1 cellular context compared by ENCODE assay signal in the genomic region with DNA sequence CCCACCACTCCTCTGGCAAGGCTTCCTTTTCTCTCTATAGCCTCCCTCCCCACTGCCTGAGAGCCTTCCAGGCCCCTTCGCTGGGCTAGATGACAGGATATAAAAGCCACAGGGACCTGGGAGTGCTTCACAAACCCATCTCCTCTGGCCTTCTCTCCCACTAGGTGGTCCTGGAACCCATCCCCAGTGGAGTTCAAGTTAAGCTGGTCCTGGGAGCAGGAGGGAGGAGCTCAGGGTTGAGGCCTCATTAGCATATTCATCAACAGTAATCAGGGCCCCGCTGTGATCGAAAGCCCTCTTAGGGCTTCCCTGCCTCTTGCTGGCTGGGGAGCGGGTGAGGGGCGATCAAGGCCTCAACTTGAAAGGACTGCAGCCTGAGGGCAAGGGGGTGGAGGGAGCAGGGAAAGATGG.
TF ChIP-seq lines count a peak whose summit lies in the region.

No MANE protein-coding gene starts in this region.

TF ChIP-seq in H1, 55 proteins besides CTCF, POLR2A, EP300 and RAD21:
- no peak for TF ChIP-seq CBX8 (IDR thresholded peaks at IDR 0.05; ENCODE audit: borderline replicate concordance, low read depth, low read length)
- peak; percentile 61; the same call in 1 of the 2 replicates for TF ChIP-seq EGR1 (IDR thresholded peaks at IDR 0.05; ENCODE audit: borderline replicate concordance, low read depth, low read length)
- no peak for TF ChIP-seq SP2 (IDR thresholded peaks at IDR 0.05; ENCODE audit: low read length)
- peak; percentile 50; the same call in 1 of the 2 replicates for TF ChIP-seq SP1 (IDR thresholded peaks at IDR 0.05; ENCODE audit: low read depth, low read length)
- no peak for TF ChIP-seq KDM1A (IDR thresholded peaks at IDR 0.05; ENCODE audit: borderline replicate concordance, low read length)
- TF ChIP-seq TAF7 (optimal IDR thresholded peaks at IDR 0.05; ENCODE audit: borderline replicate concordance, low read depth, low read length), result no peak
- no peak for TF ChIP-seq ASH2L (IDR thresholded peaks at IDR 0.05; ENCODE audit: low read length)
- no peak for TF ChIP-seq HDAC6 (IDR thresholded peaks at IDR 0.05; ENCODE audit: low read depth, low read length)
- no peak for TF ChIP-seq KDM5A (IDR thresholded peaks at IDR 0.05; ENCODE audit: low read length)
- no peak for TF ChIP-seq SIRT6 (IDR thresholded peaks at IDR 0.05; ENCODE audit: low read length)
- TF ChIP-seq, protein P1, sequence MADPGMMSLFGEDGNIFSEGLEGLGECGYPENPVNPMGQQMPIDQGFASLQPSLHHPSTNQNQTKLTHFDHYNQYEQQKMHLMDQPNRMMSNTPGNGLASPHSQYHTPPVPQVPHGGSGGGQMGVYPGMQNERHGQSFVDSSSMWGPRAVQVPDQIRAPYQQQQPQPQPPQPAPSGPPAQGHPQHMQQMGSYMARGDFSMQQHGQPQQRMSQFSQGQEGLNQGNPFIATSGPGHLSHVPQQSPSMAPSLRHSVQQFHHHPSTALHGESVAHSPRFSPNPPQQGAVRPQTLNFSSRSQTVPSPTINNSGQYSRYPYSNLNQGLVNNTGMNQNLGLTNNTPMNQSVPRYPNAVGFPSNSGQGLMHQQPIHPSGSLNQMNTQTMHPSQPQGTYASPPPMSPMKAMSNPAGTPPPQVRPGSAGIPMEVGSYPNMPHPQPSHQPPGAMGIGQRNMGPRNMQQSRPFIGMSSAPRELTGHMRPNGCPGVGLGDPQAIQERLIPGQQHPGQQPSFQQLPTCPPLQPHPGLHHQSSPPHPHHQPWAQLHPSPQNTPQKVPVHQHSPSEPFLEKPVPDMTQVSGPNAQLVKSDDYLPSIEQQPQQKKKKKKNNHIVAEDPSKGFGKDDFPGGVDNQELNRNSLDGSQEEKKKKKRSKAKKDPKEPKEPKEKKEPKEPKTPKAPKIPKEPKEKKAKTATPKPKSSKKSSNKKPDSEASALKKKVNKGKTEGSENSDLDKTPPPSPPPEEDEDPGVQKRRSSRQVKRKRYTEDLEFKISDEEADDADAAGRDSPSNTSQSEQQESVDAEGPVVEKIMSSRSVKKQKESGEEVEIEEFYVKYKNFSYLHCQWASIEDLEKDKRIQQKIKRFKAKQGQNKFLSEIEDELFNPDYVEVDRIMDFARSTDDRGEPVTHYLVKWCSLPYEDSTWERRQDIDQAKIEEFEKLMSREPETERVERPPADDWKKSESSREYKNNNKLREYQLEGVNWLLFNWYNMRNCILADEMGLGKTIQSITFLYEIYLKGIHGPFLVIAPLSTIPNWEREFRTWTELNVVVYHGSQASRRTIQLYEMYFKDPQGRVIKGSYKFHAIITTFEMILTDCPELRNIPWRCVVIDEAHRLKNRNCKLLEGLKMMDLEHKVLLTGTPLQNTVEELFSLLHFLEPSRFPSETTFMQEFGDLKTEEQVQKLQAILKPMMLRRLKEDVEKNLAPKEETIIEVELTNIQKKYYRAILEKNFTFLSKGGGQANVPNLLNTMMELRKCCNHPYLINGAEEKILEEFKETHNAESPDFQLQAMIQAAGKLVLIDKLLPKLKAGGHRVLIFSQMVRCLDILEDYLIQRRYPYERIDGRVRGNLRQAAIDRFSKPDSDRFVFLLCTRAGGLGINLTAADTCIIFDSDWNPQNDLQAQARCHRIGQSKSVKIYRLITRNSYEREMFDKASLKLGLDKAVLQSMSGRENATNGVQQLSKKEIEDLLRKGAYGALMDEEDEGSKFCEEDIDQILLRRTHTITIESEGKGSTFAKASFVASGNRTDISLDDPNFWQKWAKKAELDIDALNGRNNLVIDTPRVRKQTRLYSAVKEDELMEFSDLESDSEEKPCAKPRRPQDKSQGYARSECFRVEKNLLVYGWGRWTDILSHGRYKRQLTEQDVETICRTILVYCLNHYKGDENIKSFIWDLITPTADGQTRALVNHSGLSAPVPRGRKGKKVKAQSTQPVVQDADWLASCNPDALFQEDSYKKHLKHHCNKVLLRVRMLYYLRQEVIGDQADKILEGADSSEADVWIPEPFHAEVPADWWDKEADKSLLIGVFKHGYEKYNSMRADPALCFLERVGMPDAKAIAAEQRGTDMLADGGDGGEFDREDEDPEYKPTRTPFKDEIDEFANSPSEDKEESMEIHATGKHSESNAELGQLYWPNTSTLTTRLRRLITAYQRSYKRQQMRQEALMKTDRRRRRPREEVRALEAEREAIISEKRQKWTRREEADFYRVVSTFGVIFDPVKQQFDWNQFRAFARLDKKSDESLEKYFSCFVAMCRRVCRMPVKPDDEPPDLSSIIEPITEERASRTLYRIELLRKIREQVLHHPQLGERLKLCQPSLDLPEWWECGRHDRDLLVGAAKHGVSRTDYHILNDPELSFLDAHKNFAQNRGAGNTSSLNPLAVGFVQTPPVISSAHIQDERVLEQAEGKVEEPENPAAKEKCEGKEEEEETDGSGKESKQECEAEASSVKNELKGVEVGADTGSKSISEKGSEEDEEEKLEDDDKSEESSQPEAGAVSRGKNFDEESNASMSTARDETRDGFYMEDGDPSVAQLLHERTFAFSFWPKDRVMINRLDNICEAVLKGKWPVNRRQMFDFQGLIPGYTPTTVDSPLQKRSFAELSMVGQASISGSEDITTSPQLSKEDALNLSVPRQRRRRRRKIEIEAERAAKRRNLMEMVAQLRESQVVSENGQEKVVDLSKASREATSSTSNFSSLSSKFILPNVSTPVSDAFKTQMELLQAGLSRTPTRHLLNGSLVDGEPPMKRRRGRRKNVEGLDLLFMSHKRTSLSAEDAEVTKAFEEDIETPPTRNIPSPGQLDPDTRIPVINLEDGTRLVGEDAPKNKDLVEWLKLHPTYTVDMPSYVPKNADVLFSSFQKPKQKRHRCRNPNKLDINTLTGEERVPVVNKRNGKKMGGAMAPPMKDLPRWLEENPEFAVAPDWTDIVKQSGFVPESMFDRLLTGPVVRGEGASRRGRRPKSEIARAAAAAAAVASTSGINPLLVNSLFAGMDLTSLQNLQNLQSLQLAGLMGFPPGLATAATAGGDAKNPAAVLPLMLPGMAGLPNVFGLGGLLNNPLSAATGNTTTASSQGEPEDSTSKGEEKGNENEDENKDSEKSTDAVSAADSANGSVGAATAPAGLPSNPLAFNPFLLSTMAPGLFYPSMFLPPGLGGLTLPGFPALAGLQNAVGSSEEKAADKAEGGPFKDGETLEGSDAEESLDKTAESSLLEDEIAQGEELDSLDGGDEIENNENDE (IDR thresholded peaks at IDR 0.05; ENCODE audit: insufficient replicate concordance, low read length), result no peak
- no peak for TF ChIP-seq RBBP5 (IDR thresholded peaks at IDR 0.05; ENCODE audit: borderline replicate concordance, low read depth, low read length)
- TF ChIP-seq YY1 (IDR thresholded peaks at IDR 0.05; ENCODE audit: low read depth, low read length), result no peak
- no peak for TF ChIP-seq POLR2AphosphoS5 (IDR thresholded peaks at IDR 0.05; ENCODE audit: low read depth, low read length)
- TF ChIP-seq, protein P2, sequence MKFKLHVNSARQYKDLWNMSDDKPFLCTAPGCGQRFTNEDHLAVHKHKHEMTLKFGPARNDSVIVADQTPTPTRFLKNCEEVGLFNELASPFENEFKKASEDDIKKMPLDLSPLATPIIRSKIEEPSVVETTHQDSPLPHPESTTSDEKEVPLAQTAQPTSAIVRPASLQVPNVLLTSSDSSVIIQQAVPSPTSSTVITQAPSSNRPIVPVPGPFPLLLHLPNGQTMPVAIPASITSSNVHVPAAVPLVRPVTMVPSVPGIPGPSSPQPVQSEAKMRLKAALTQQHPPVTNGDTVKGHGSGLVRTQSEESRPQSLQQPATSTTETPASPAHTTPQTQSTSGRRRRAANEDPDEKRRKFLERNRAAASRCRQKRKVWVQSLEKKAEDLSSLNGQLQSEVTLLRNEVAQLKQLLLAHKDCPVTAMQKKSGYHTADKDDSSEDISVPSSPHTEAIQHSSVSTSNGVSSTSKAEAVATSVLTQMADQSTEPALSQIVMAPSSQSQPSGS (IDR thresholded peaks at IDR 0.05; ENCODE audit: low read length), result no peak
- no peak for TF ChIP-seq EZH2 (IDR thresholded peaks at IDR 0.05; ENCODE audit: low read depth, low read length, severe bottlenecking)
- TF ChIP-seq SUZ12 (IDR thresholded peaks at IDR 0.05; ENCODE audit: low read length), result no peak
- TF ChIP-seq CHD2 (IDR thresholded peaks at IDR 0.05; ENCODE audit: low read length), result 0 out of 2 replicates have a peak, but pooled peaks have one; percentile 26
- no peak for TF ChIP-seq HDAC2 (IDR thresholded peaks at IDR 0.05; ENCODE audit: borderline replicate concordance in 1 of 2, low read depth in 2 of 2, low read length in 2 of 2)
- TF ChIP-seq, protein P3, sequence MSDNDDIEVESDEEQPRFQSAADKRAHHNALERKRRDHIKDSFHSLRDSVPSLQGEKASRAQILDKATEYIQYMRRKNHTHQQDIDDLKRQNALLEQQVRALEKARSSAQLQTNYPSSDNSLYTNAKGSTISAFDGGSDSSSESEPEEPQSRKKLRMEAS (IDR thresholded peaks at IDR 0.05), result no peak
- no peak for TF ChIP-seq BRCA1 (IDR thresholded peaks at IDR 0.05; ENCODE audit: low read depth, low read length)
- peak; percentile 36; the same call in 1 of the 2 replicates for TF ChIP-seq TCF12 (IDR thresholded peaks at IDR 0.05; ENCODE audit: low read depth, low read length)
- TF ChIP-seq ZNF274 (IDR thresholded peaks at IDR 0.05; ENCODE audit: borderline replicate concordance, extremely low read depth, low read length), result no peak
- TF ChIP-seq CHD1 (IDR thresholded peaks at IDR 0.05; ENCODE audit: low read depth, low read length), result no peak
- no peak for TF ChIP-seq TEAD4 (IDR thresholded peaks at IDR 0.05; ENCODE audit: low read depth, low read length)
- TF ChIP-seq SIN3A (conservative IDR thresholded peaks at IDR 0.05 in 1 of 2, IDR thresholded peaks at IDR 0.05 in 1 of 2; ENCODE audit: low read depth in 1 of 2, low read length in 2 of 2), result no peak
- TF ChIP-seq RXRA (IDR thresholded peaks at IDR 0.05; ENCODE audit: insufficient read depth, low read depth, low read length), result 0 out of 2 replicates have a peak, but pooled peaks have one; percentile 59
- no peak for TF ChIP-seq BCL11A (IDR thresholded peaks at IDR 0.05; ENCODE audit: low read depth in 2 of 2, low read length in 2 of 2)
- no peak for TF ChIP-seq CBX5 (IDR thresholded peaks at IDR 0.05; ENCODE audit: low read depth, low read length)
- TF ChIP-seq, protein P4, sequence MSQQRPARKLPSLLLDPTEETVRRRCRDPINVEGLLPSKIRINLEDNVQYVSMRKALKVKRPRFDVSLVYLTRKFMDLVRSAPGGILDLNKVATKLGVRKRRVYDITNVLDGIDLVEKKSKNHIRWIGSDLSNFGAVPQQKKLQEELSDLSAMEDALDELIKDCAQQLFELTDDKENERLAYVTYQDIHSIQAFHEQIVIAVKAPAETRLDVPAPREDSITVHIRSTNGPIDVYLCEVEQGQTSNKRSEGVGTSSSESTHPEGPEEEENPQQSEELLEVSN (IDR thresholded peaks at IDR 0.05), result no peak
- TF ChIP-seq POU5F1 (IDR thresholded peaks at IDR 0.05; ENCODE audit: low read depth, low read length), result 0 out of 2 replicates have a peak, but pooled peaks have one; percentile 42
- TF ChIP-seq GTF2F1 (IDR thresholded peaks at IDR 0.05; ENCODE audit: borderline replicate concordance, low read depth, low read length), result no peak
- TF ChIP-seq, protein P5, sequence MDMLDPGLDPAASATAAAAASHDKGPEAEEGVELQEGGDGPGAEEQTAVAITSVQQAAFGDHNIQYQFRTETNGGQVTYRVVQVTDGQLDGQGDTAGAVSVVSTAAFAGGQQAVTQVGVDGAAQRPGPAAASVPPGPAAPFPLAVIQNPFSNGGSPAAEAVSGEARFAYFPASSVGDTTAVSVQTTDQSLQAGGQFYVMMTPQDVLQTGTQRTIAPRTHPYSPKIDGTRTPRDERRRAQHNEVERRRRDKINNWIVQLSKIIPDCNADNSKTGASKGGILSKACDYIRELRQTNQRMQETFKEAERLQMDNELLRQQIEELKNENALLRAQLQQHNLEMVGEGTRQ (IDR thresholded peaks at IDR 0.05; ENCODE audit: low read length), result no peak
- TF ChIP-seq KDM4A (IDR thresholded peaks at IDR 0.05; ENCODE audit: low read depth, low read length, severe bottlenecking), result no peak
- no peak for TF ChIP-seq GABPA (IDR thresholded peaks at IDR 0.05; ENCODE audit: borderline replicate concordance, insufficient read depth, low read length)
- TF ChIP-seq BACH1 (IDR thresholded peaks at IDR 0.05; ENCODE audit: low read length), result no peak
- no peak for TF ChIP-seq PHF8 (conservative IDR thresholded peaks at IDR 0.05; ENCODE audit: low read depth, low read length)
- peak; percentile 89 for TF ChIP-seq NANOG (IDR thresholded peaks at IDR 0.05; ENCODE audit: insufficient read depth, low read depth, low read length, poor library complexity, severe bottlenecking)
- TF ChIP-seq JUN (IDR thresholded peaks at IDR 0.05; ENCODE audit: low read depth, low read length), result no peak
- no peak for TF ChIP-seq CREB1 (IDR thresholded peaks at IDR 0.05)
- peak; percentile 75 for TF ChIP-seq CTBP2 (IDR thresholded peaks at IDR 0.05; ENCODE audit: borderline replicate concordance, insufficient read depth, insufficient read length, low read length)
- TF ChIP-seq MAFK (IDR thresholded peaks at IDR 0.05; ENCODE audit: low read depth, low read length), result no peak
- no peak for TF ChIP-seq SRF (IDR thresholded peaks at IDR 0.05; ENCODE audit: low read depth, low read length)
- no peak for TF ChIP-seq FOSL1 (IDR thresholded peaks at IDR 0.05; ENCODE audit: insufficient read depth, low read depth, low read length)
- TF ChIP-seq TBP (IDR thresholded peaks at IDR 0.05; ENCODE audit: low read depth, low read length), result no peak
- TF ChIP-seq SP4 (IDR thresholded peaks at IDR 0.05; ENCODE audit: low read length), result no peak
- no peak for TF ChIP-seq SIX5 (IDR thresholded peaks at IDR 0.05; ENCODE audit: low read depth, low read length)
- no peak for TF ChIP-seq JUND (IDR thresholded peaks at IDR 0.05; ENCODE audit: low read length)
- TF ChIP-seq RFX5 (IDR thresholded peaks at IDR 0.05; ENCODE audit: borderline replicate concordance, low read depth, low read length), result no peak
- no peak for TF ChIP-seq TAF1 (IDR thresholded peaks at IDR 0.05; ENCODE audit: low read depth, low read length)
- no peak for TF ChIP-seq NRF1 (IDR thresholded peaks at IDR 0.05; ENCODE audit: low read depth, low read length)
- TF ChIP-seq RNF2 (IDR thresholded peaks at IDR 0.05; ENCODE audit: borderline replicate concordance, low read depth, low read length, missing control alignments, poor library complexity, severe bottlenecking), result no peak
- no peak for TF ChIP-seq SAP30 (IDR thresholded peaks at IDR 0.05; ENCODE audit: insufficient read depth, insufficient replicate concordance, low read length)
- TF ChIP-seq, protein P6, sequence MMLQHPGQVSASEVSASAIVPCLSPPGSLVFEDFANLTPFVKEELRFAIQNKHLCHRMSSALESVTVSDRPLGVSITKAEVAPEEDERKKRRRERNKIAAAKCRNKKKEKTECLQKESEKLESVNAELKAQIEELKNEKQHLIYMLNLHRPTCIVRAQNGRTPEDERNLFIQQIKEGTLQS (IDR thresholded peaks at IDR 0.05; ENCODE audit: insufficient read depth, low read depth, low read length), result no peak
- no peak for TF ChIP-seq CEBPB (IDR thresholded peaks at IDR 0.05; ENCODE audit: low read depth, low read length)
